In genomic region chr2:118861242-118861641, GRCh38 we compare ENCODE assay signal across 1 cellular context.
TF ChIP-seq lines count a peak whose summit lies in the region.

No MANE protein-coding gene starts in this region.

TF ChIP-seq in H1, 55 proteins besides CTCF, POLR2A, EP300 and RAD21:
- TF ChIP-seq ZNF274 (IDR thresholded peaks at IDR 0.05; ENCODE audit: borderline replicate concordance, extremely low read depth, low read length) (no peak), CHD2 (IDR thresholded peaks at IDR 0.05; ENCODE audit: low read length) (no peak), PHF8 (conservative IDR thresholded peaks at IDR 0.05; ENCODE audit: low read depth, low read length) (no peak)
